ENCODE assay signal across 4 cellular contexts in the genomic region with DNA sequence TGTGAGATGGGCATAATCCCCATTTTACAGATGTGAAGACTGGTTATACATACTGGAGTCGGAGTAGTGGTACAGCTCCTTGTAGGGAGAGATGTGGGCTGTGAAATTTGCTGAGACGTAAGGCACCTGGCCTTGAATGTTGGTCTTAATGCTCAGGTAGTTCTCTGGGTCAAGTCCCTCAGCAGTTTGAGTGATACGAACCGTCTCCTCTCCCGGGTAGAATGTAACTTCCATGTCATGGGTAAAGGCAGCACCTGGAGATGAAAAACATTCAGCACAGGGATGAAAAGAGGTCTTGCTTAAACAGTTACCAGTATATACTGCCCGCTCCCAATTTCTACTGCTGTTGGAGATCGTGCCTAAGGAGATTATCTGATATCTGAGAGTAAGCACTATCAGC. TPM values are rescaled to one million over a fixed set of nuclear protein-coding genes. Genes with fewer than 3 reads are reported as not detected.
"Had no signal": no experiment of that assay in that cellular context is flagged by ENCODE, and none has a peak within 500 bp of the region (broad histone marks: within the 10 kb centered on the region; RNA-seq: fewer than 3 reads in every experiment).

No MANE protein-coding gene starts in this region.

- DNase-seq: GDM1, GF-D8 had no signal

- H3K4me3 ChIP-seq: GM12878 had no signal

- ATAC-seq: GM12878 had no signal

RNA-seq across cellular contexts. Expression of gene NID2, which starts 28.3 kb away (rescaled TPM):
- total RNA-seq: G401 had no signal
